Comparison of ENCODE assay signal across 8 cellular contexts in genomic region chr11:43944761-43945311, GRCh38. TPM values are rescaled to one million over a fixed set of nuclear protein-coding genes. Genes with fewer than 3 reads are reported as not detected.
DNase-seq lines count a peak whose midpoint lies in the region; ATAC-seq and TF ChIP-seq lines count a peak whose summit lies in the region.

No MANE protein-coding gene starts in this region.

- ATAC-seq in naive B cell (ENCODE audit: low read depth in 2 of 2) = peak in 1 of 2 donors; percentile 27

- H3K4me3 ChIP-seq in epithelial cell of proximal tubule (ENCODE audit: low read depth, low read length) = no peak overlapping the region

- DNase-seq in AG08396 (ENCODE audit: low spot score) = peak; percentile 80
- DNase-seq in GM19240 (ENCODE audit: insufficient read length, low spot score) = peak; percentile 67
- DNase-seq in NCI-H82 (lab: John Stamatoyannopoulos, UW) = peak; percentile 71
- DNase-seq in activated CD8-positive, alpha-beta memory T cell treated with anti-CD3 and anti-CD28 coated beads, Interleukin-2, amount 50 U/mL, for 48 hours = peak; percentile 96
- DNase-seq in epithelial cell of proximal tubule (ENCODE audit: low read depth) = no peak
- peak; percentile 12 for DNase-seq in naive B cell
- peak; percentile 50 for DNase-seq in stimulated activated naive CD4-positive, alpha-beta T cell treated with Interleukin-2 at 50 U/mL for 16 hours (lab: John Stamatoyannopoulos, UW)
- no peak for DNase-seq in GF-D8 (lab: John Stamatoyannopoulos, UW)

- H3K4me3 Mint-ChIP-seq in naive B cell = peak overlapping the region; percentile 7 to 95 (median 76)

- H3K36me3 Mint-ChIP-seq in naive B cell = peaks cover 0 to 16% of the 10 kb centered on the region in 2 donors

- peaks cover 10 to 14% (median 13%) of the 10 kb centered on the region in 3 donors for H3K4me1 Mint-ChIP-seq in naive B cell

- peaks cover 45 to 73% (median 63%) of the 10 kb centered on the region in 3 donors for H3K27me3 Mint-ChIP-seq in naive B cell

- TF ChIP-seq CTCF in epithelial cell of proximal tubule (conservative IDR thresholded peaks at IDR 0.05; ENCODE audit: low read depth, low read length) = peak; percentile 84

- H3K27ac Mint-ChIP-seq in naive B cell = no peak overlapping the region

- H3K9me3 Mint-ChIP-seq in naive B cell = peaks cover 0 to under 1% (median 0%) of the 10 kb centered on the region in 7 donors

RNA-seq across cellular contexts. Expression of gene C11orf96, which starts 2.4 kb away (rescaled TPM):
- 0.46 TPM in 1 of 2 replicates, not detected in the other for total RNA-seq in epithelial cell of proximal tubule
- under 1 TPM in 1 of 6 donors, not detected in 5; 0.69 TPM for polyA plus RNA-seq in naive B cell (ENCODE audit: low read depth in 6 of 6)

Comparison
In these comparisons a context has a peak if more than half of its experiments do, and no peak if none do; other contexts are left out.
1. DNase-seq: peak in AG08396 (single experiment), GM19240 (single experiment), NCI-H82 (single experiment), activated CD8-positive, alpha-beta memory T cell treated with anti-CD3 and anti-CD28 coated beads, Interleukin-2, amount 50 U/mL, for 48 hours (single experiment), naive B cell (single experiment) and stimulated activated naive CD4-positive, alpha-beta T cell treated with Interleukin-2 at 50 U/mL for 16 hours (single experiment); none in epithelial cell of proximal tubule (single experiment) and GF-D8 (single experiment).